14 cellular contexts compared by ENCODE assay signal in genomic region chr2:215848146-215848545, GRCh38.
DNase-seq lines count a peak whose midpoint lies in the region; TF ChIP-seq lines count a peak whose summit lies in the region.
"Had no signal": no experiment of that assay in that cellular context is flagged by ENCODE, and none has a peak within 500 bp of the region (broad histone marks: within the 10 kb centered on the region; RNA-seq: fewer than 3 reads in every experiment).

No MANE protein-coding gene starts in this region.

- no peak overlapping the region for H2BK5ac ChIP-seq in mesenchymal stem cell (ENCODE audit: low read depth, low read length, poor library complexity, severe bottlenecking)

- no peak overlapping the region for H3K4me3 Mint-ChIP-seq in CD14-positive monocyte
- H3K4me3 Mint-ChIP-seq in chondrocyte (ENCODE audit: unreplicated experiment) = no peak overlapping the region
- no peak overlapping the region for H3K4me3 Mint-ChIP-seq in osteocyte (ENCODE audit: unreplicated experiment)
- H3K4me3 Mint-ChIP-seq: CD4-positive, alpha-beta memory T cell; GM23338 had no signal

- H2BK12ac ChIP-seq in mesenchymal stem cell (ENCODE audit: low read length in 2 of 2) = no peak overlapping the region

- peaks cover 5 to 10% (median 7%) of the 10 kb centered on the region in 7 donors for H3K9me3 Mint-ChIP-seq in CD14-positive monocyte
- H3K9me3 Mint-ChIP-seq in chondrocyte (ENCODE audit: low read depth) = peaks cover 7% of the 10 kb centered on the region
- H3K9me3 Mint-ChIP-seq in osteocyte (ENCODE audit: unreplicated experiment) = peaks cover 3% of the 10 kb centered on the region
- H3K9me3 Mint-ChIP-seq: GM23338 had no signal

- H3K9me3 ChIP-seq in adipocyte (ENCODE audit: control insufficient read depth, low read length) (no peaks in the 10 kb centered on the region), mesenchymal stem cell (ENCODE audit: control insufficient read depth, low read length) (no peaks in the 10 kb centered on the region)

- TF ChIP-seq CTCF in CD14-positive monocyte (IDR thresholded peaks at IDR 0.05) = no peak
- no peak for TF ChIP-seq CTCF in chondrocyte (IDR thresholded peaks at IDR 0.05)
- TF ChIP-seq CTCF in osteocyte (IDR thresholded peaks at IDR 0.05) = no peak

- DNase-seq in CD14-positive monocyte (ENCODE audit: low spot score) = no peak
- no peak for DNase-seq in adipocyte (ENCODE audit: low read depth)
- no peak for DNase-seq in chondrocyte (ENCODE audit: low spot score)
- no peak for DNase-seq in osteocyte (ENCODE audit: extremely low spot score, unreplicated experiment)
- DNase-seq in stimulated activated CD4-positive, alpha-beta T cell treated with anti-CD3 and anti-CD28 coated beads, Interleukin-2, amount 100 ng/mL, for 24 hours = no peak
- DNase-seq in mesenchymal stem cell = no peak
- no peak for DNase-seq in SIG-M5 (lab: John Stamatoyannopoulos, UW)
- DNase-seq: ACHN; AML-193; CD4-positive, alpha-beta memory T cell; DMS79 treated with DMSO at 0.1 percent for 48 hours; GF-D8 had no signal

- no peaks in the 10 kb centered on the region for H3K79me1 ChIP-seq in mesenchymal stem cell (replicated peaks; ENCODE audit: low read length, poor library complexity, severe bottlenecking)

- H3K27ac ChIP-seq in mesenchymal stem cell (ENCODE audit: low read length, poor library complexity, severe bottlenecking) = no peak overlapping the region
- H3K27ac ChIP-seq: C4-2B had no signal

- intact Hi-C loops in CD14-positive monocyte (cut with micrococcal nuclease) = loop anchor here (5.0 to 10.0 kb wide), 2 partner anchors 54 to 57 kb away; no protein-coding TSS in a partner anchor

- no peak overlapping the region for H2BK120ac ChIP-seq in mesenchymal stem cell (ENCODE audit: low read depth, low read length)

- no peak overlapping the region for H3K4me3 ChIP-seq in adipocyte (ENCODE audit: low read length)
- no peak overlapping the region for H3K4me3 ChIP-seq in mesenchymal stem cell (ENCODE audit: insufficient read depth in 1 of 2, low read depth in 1 of 2, low read length in 2 of 2)
- H3K4me3 ChIP-seq: GM23338 had no signal

- H3K4ac ChIP-seq in mesenchymal stem cell (ENCODE audit: low read depth in 1 of 2, low read length in 2 of 2) = no peak overlapping the region

- H4K8ac ChIP-seq in mesenchymal stem cell (ENCODE audit: low read length) = no peak overlapping the region

- H3K14ac ChIP-seq in mesenchymal stem cell (ENCODE audit: low read length in 2 of 2) = no peak overlapping the region

- no peak overlapping the region for H2AK5ac ChIP-seq in mesenchymal stem cell (ENCODE audit: low read length, severe bottlenecking)

- H3K36me3 ChIP-seq in adipocyte (ENCODE audit: control insufficient read depth, insufficient read depth, low read length, severe bottlenecking) (no peaks in the 10 kb centered on the region), mesenchymal stem cell (ENCODE audit: control insufficient read depth in 1 of 2, insufficient read depth in 2 of 2, low read depth in 1 of 2, low read length in 2 of 2) (no peaks in the 10 kb centered on the region)

- H3K27me3 Mint-ChIP-seq in CD14-positive monocyte (ENCODE audit: low read depth in 3 of 3) = peaks cover 0 to 2% (median 0%) of the 10 kb centered on the region in 3 donors
- no peaks in the 10 kb centered on the region for H3K27me3 Mint-ChIP-seq in chondrocyte (ENCODE audit: low read depth)
- no peaks in the 10 kb centered on the region for H3K27me3 Mint-ChIP-seq in osteocyte (ENCODE audit: unreplicated experiment)

- H2BK15ac ChIP-seq in mesenchymal stem cell (ENCODE audit: low read depth, poor library complexity, severe bottlenecking) = no peak overlapping the region

- no peak overlapping the region for H4K91ac ChIP-seq in mesenchymal stem cell (ENCODE audit: low read length)

- H3K4me1 Mint-ChIP-seq in CD14-positive monocyte (peaks cover 28% of the 10 kb centered on the region), chondrocyte (ENCODE audit: low read depth) (peaks cover 60% of the 10 kb centered on the region), osteocyte (ENCODE audit: unreplicated experiment) (peaks cover 50% of the 10 kb centered on the region)
- H3K4me1 Mint-ChIP-seq: CD4-positive, alpha-beta memory T cell had no signal

- H3K36me3 Mint-ChIP-seq in CD14-positive monocyte (no peaks in the 10 kb centered on the region), chondrocyte (ENCODE audit: low read depth) (peaks cover 2% of the 10 kb centered on the region), osteocyte (ENCODE audit: unreplicated experiment) (no peaks in the 10 kb centered on the region)
- H3K36me3 Mint-ChIP-seq: CD4-positive, alpha-beta memory T cell had no signal

- H3K27ac Mint-ChIP-seq in CD14-positive monocyte (peak overlapping the region in 6 of 7 donors; percentile 70 to 93 (median 78)), chondrocyte (ENCODE audit: unreplicated experiment) (peak overlapping the region; percentile 70), osteocyte (ENCODE audit: unreplicated experiment) (peak overlapping the region; percentile 86)
- H3K27ac Mint-ChIP-seq: CD4-positive, alpha-beta memory T cell; GM23338 had no signal

- H3K23ac ChIP-seq in mesenchymal stem cell (ENCODE audit: low read length in 2 of 2) = no peak overlapping the region

- no peak overlapping the region for H3K4me2 ChIP-seq in mesenchymal stem cell (ENCODE audit: low read length, poor library complexity, severe bottlenecking)
- H3K4me2 ChIP-seq: GM23338 had no signal

- H3K4me1 ChIP-seq in adipocyte (ENCODE audit: control insufficient read depth, insufficient read depth, low read length) = peaks cover 36% of the 10 kb centered on the region
- H3K4me1 ChIP-seq in mesenchymal stem cell (ENCODE audit: control insufficient read depth, insufficient read depth, low read depth, low read length) = peaks cover 2% of the 10 kb centered on the region

- 64% methylated on average over 3 of the region's 3 CpGs for WGBS in mesenchymal stem cell

- no peak overlapping the region for H3K18ac ChIP-seq in mesenchymal stem cell (ENCODE audit: low read depth in 1 of 2, low read length in 2 of 2)

- H2AFZ ChIP-seq in mesenchymal stem cell (ENCODE audit: low read depth, low read length) = no peak overlapping the region
- H2AFZ ChIP-seq: GM23338 had no signal

- no peaks in the 10 kb centered on the region for H3K27me3 ChIP-seq in adipocyte (replicated peaks; ENCODE audit: control insufficient read depth, insufficient read depth, low read length)
- no peaks in the 10 kb centered on the region for H3K27me3 ChIP-seq in mesenchymal stem cell (ENCODE audit: control insufficient read depth in 1 of 2, insufficient read depth in 1 of 2, low read length in 2 of 2)

- H3K9ac ChIP-seq in adipocyte (ENCODE audit: low read length) = peak overlapping the region; percentile 17
- no peak overlapping the region for H3K9ac ChIP-seq in mesenchymal stem cell (ENCODE audit: low read length)
